ENCODE assay signal across 13 cellular contexts in genomic region chr14:103118663-103119404, GRCh38. TPM values are rescaled to one million over a fixed set of nuclear protein-coding genes. Genes with fewer than 3 reads are reported as not detected.
DNase-seq lines count a peak whose midpoint lies in the region; ATAC-seq and TF ChIP-seq lines count a peak whose summit lies in the region.
"Had no signal": no experiment of that assay in that cellular context is flagged by ENCODE, and none has a peak within 500 bp of the region (broad histone marks: within the 10 kb centered on the region; RNA-seq: fewer than 3 reads in every experiment).

No MANE protein-coding gene starts in this region.

- H3K9me3 ChIP-seq in thoracic aorta = no peaks in the 10 kb centered on the region

- TF ChIP-seq CTCF in thoracic aorta (IDR thresholded peaks at IDR 0.05) = no peak

- peaks cover 3% of the 10 kb centered on the region for H3K36me3 Mint-ChIP-seq in dendritic cell treated with granulocyte-macrophage colony-stimulating factor and Interleukin-4, amounts not matched to agents 40 ng/mL and 50 ng/mL, for 4 days (ENCODE audit: low read depth)
- H3K36me3 Mint-ChIP-seq: mesothelial cell of epicardium had no signal

- no peaks in the 10 kb centered on the region for H3K9me3 Mint-ChIP-seq in dendritic cell treated with granulocyte-macrophage colony-stimulating factor and Interleukin-4, amounts not matched to agents 40 ng/mL and 50 ng/mL, for 4 days
- H3K9me3 Mint-ChIP-seq: mesothelial cell of epicardium had no signal

- no peaks in the 10 kb centered on the region for H3K36me3 ChIP-seq in thoracic aorta

- no peak overlapping the region for H3K4me3 ChIP-seq in thoracic aorta

- H3K27ac ChIP-seq in thoracic aorta = peak overlapping the region; percentile 10 to 19

- peaks cover 12 to 38% of the 10 kb centered on the region in 2 donors for H3K4me1 ChIP-seq in thoracic aorta (ENCODE audit: control insufficient read depth in 1 of 2, low read depth in 2 of 2)

- no peaks in the 10 kb centered on the region for H3K27me3 ChIP-seq in thoracic aorta (replicated peaks; ENCODE audit: insufficient read depth)

- H3K4me1 Mint-ChIP-seq in dendritic cell treated with granulocyte-macrophage colony-stimulating factor and Interleukin-4, amounts not matched to agents 40 ng/mL and 50 ng/mL, for 4 days (ENCODE audit: low read depth) = peaks cover 80% of the 10 kb centered on the region

- intact Hi-C loops in dendritic cell treated with granulocyte-macrophage colony-stimulating factor and Interleukin-4, amounts not matched to agents 40 ng/mL and 50 ng/mL, for 4 days (cut with micrococcal nuclease) = no loop called here

- DNase-seq in NOMO-1 treated with DMSO at 0.1 percent for 48 hours (lab: John Stamatoyannopoulos, UW; ENCODE audit: unreplicated experiment) (peak; percentile 93), midbrain (lab: John Stamatoyannopoulos, UW) (peak; percentile 10), thoracic aorta (ENCODE audit: low spot score) (no peak), HuH-7 (ENCODE audit: low spot score) (no peak), AG08395 (ENCODE audit: low spot score) (no peak)
- DNase-seq: activated CD4-positive, CD25-positive, alpha-beta regulatory T cell treated with anti-CD3 and anti-CD28 coated beads, Interleukin-2, amount 50 U/mL, for 72 hours; NCI-H2029 treated with DMSO at 0.1 percent for 48 hours; stimulated activated naive CD4-positive, alpha-beta T cell treated with Interleukin-2 at 50 U/mL for 16 hours had no signal

- ATAC-seq in thoracic aorta (ENCODE audit: insufficient number of reproducible peaks, low FRiP score, low read depth) (no peak), HG02610 (IDR thresholded peaks at IDR 0.05; ENCODE audit: unreplicated experiment) (no peak), HG03045 (IDR thresholded peaks at IDR 0.05; ENCODE audit: unreplicated experiment) (no peak)

- no peaks in the 10 kb centered on the region for H3K27me3 Mint-ChIP-seq in dendritic cell treated with granulocyte-macrophage colony-stimulating factor and Interleukin-4, amounts not matched to agents 40 ng/mL and 50 ng/mL, for 4 days

- peak overlapping the region; percentile 20 for H3K4me3 Mint-ChIP-seq in dendritic cell treated with granulocyte-macrophage colony-stimulating factor and Interleukin-4, amounts not matched to agents 40 ng/mL and 50 ng/mL, for 4 days
- H3K4me3 Mint-ChIP-seq: mesothelial cell of epicardium had no signal

- H3K27ac Mint-ChIP-seq in dendritic cell treated with granulocyte-macrophage colony-stimulating factor and Interleukin-4, amounts not matched to agents 40 ng/mL and 50 ng/mL, for 4 days = peak overlapping the region; percentile 92
- H3K27ac Mint-ChIP-seq: mesothelial cell of epicardium had no signal

RNA-seq across cellular contexts. Expression of gene TNFAIP2, which starts 4.4 kb away (rescaled TPM):
- total RNA-seq in thoracic aorta = 100 to 1,000 TPM; 135 to 228 TPM

RNA-seq across cellular contexts. Expression of gene EXOC3L4, which starts 24.3 kb away (rescaled TPM):
- not detected for total RNA-seq in thoracic aorta
- total RNA-seq: glomerular endothelial cell, mesothelial cell of epicardium had no signal

RNA-seq across cellular contexts. Expression of gene LBHD2, which starts 34.8 kb away (rescaled TPM):
- total RNA-seq in thoracic aorta = not detected
- total RNA-seq: glomerular endothelial cell, mesothelial cell of epicardium had no signal

Comparison
In these comparisons a context has a peak if more than half of its experiments do, and no peak if none do; other contexts are left out.
1. DNase-seq: peak in NOMO-1 treated with DMSO at 0.1 percent for 48 hours (single experiment) and midbrain (single experiment); none in thoracic aorta (single experiment), HuH-7 (single experiment) and AG08395 (single experiment).